1 cellular context compared by ENCODE assay signal in the genomic region with DNA sequence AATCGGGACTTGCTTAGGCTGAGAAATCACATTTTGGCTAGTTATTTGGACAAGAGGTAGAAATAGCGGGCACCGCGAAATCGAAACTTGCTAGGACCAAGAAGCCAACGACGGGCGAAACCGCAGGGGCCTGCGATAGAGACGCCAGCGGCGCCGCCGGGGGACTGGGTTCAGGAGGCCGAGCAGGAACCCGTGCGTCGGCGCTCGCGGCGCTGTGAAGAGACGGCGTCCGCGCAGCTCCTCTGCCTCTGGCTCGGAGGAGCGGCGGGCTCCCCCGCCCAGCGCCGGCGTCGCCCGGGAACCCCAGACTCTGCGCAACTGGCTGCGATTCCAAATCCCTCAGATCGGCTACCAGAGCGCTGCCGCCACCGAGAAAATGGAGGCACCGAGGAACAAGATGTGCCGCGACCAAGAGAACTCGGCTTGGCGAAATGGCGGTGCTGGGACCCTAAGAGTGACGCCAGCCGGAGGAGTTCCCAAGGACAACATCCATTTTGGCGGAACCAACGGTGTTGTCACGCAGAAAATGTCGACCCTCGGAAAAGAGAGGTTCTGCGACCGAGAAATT.
TF ChIP-seq lines count a peak whose summit lies in the region.

No MANE protein-coding gene starts in this region.

TF ChIP-seq in HepG2, 621 proteins besides CTCF, POLR2A, EP300 and RAD21 (continued from another document and continues in another):
- TF ChIP-seq, protein P1, sequence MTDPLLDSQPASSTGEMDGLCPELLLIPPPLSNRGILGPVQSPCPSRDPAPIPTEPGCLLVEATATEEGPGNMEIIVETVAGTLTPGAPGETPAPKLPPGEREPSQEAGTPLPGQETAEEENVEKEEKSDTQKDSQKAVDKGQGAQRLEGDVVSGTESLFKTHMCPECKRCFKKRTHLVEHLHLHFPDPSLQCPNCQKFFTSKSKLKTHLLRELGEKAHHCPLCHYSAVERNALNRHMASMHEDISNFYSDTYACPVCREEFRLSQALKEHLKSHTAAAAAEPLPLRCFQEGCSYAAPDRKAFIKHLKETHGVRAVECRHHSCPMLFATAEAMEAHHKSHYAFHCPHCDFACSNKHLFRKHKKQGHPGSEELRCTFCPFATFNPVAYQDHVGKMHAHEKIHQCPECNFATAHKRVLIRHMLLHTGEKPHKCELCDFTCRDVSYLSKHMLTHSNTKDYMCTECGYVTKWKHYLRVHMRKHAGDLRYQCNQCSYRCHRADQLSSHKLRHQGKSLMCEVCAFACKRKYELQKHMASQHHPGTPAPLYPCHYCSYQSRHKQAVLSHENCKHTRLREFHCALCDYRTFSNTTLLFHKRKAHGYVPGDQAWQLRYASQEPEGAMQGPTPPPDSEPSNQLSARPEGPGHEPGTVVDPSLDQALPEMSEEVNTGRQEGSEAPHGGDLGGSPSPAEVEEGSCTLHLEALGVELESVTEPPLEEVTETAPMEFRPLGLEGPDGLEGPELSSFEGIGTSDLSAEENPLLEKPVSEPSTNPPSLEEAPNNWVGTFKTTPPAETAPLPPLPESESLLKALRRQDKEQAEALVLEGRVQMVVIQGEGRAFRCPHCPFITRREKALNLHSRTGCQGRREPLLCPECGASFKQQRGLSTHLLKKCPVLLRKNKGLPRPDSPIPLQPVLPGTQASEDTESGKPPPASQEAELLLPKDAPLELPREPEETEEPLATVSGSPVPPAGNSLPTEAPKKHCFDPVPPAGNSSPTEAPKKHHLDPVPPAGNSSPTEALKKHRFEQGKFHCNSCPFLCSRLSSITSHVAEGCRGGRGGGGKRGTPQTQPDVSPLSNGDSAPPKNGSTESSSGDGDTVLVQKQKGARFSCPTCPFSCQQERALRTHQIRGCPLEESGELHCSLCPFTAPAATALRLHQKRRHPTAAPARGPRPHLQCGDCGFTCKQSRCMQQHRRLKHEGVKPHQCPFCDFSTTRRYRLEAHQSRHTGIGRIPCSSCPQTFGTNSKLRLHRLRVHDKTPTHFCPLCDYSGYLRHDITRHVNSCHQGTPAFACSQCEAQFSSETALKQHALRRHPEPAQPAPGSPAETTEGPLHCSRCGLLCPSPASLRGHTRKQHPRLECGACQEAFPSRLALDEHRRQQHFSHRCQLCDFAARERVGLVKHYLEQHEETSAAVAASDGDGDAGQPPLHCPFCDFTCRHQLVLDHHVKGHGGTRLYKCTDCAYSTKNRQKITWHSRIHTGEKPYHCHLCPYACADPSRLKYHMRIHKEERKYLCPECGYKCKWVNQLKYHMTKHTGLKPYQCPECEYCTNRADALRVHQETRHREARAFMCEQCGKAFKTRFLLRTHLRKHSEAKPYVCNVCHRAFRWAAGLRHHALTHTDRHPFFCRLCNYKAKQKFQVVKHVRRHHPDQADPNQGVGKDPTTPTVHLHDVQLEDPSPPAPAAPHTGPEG (CRISPR knock-in tag; IDR thresholded peaks at IDR 0.05): 0 out of 2 replicates have a peak, but pooled peaks have one; percentile 49
- 0 out of 2 replicates have a peak, but pooled peaks have one; percentile 44 for TF ChIP-seq ZSCAN12 (CRISPR knock-in tag; IDR thresholded peaks at IDR 0.05)
- 0 out of 2 replicates have a peak, but pooled peaks have one; percentile 29 for TF ChIP-seq ZFP90 (CRISPR knock-in tag; IDR thresholded peaks at IDR 0.05; ENCODE audit: borderline replicate concordance)
- TF ChIP-seq HES4 (CRISPR knock-in tag; IDR thresholded peaks at IDR 0.05; ENCODE audit: borderline replicate concordance): peak; percentile 57; the same call in 1 of the 2 replicates
- TF ChIP-seq FOSL1 (CRISPR knock-in tag; IDR thresholded peaks at IDR 0.05; ENCODE audit: borderline replicate concordance): 0 out of 2 replicates have a peak, but pooled peaks have one; percentile 47
- TF ChIP-seq, protein P2, sequence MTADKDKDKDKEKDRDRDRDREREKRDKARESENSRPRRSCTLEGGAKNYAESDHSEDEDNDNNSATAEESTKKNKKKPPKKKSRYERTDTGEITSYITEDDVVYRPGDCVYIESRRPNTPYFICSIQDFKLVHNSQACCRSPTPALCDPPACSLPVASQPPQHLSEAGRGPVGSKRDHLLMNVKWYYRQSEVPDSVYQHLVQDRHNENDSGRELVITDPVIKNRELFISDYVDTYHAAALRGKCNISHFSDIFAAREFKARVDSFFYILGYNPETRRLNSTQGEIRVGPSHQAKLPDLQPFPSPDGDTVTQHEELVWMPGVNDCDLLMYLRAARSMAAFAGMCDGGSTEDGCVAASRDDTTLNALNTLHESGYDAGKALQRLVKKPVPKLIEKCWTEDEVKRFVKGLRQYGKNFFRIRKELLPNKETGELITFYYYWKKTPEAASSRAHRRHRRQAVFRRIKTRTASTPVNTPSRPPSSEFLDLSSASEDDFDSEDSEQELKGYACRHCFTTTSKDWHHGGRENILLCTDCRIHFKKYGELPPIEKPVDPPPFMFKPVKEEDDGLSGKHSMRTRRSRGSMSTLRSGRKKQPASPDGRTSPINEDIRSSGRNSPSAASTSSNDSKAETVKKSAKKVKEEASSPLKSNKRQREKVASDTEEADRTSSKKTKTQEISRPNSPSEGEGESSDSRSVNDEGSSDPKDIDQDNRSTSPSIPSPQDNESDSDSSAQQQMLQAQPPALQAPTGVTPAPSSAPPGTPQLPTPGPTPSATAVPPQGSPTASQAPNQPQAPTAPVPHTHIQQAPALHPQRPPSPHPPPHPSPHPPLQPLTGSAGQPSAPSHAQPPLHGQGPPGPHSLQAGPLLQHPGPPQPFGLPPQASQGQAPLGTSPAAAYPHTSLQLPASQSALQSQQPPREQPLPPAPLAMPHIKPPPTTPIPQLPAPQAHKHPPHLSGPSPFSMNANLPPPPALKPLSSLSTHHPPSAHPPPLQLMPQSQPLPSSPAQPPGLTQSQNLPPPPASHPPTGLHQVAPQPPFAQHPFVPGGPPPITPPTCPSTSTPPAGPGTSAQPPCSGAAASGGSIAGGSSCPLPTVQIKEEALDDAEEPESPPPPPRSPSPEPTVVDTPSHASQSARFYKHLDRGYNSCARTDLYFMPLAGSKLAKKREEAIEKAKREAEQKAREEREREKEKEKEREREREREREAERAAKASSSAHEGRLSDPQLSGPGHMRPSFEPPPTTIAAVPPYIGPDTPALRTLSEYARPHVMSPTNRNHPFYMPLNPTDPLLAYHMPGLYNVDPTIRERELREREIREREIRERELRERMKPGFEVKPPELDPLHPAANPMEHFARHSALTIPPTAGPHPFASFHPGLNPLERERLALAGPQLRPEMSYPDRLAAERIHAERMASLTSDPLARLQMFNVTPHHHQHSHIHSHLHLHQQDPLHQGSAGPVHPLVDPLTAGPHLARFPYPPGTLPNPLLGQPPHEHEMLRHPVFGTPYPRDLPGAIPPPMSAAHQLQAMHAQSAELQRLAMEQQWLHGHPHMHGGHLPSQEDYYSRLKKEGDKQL (CRISPR knock-in tag; IDR thresholded peaks at IDR 0.05; ENCODE audit: low read depth): 0 out of 2 replicates have a peak, but pooled peaks have one; percentile 11
- TF ChIP-seq TAF1 (CRISPR knock-in tag; IDR thresholded peaks at IDR 0.05): peak; percentile 81; the same call in 1 of the 2 replicates
- TF ChIP-seq RBM39 (IDR thresholded peaks at IDR 0.05; ENCODE audit: low read depth, low read length, poor library complexity, severe bottlenecking): peak; percentile 78
- TF ChIP-seq, protein P3, sequence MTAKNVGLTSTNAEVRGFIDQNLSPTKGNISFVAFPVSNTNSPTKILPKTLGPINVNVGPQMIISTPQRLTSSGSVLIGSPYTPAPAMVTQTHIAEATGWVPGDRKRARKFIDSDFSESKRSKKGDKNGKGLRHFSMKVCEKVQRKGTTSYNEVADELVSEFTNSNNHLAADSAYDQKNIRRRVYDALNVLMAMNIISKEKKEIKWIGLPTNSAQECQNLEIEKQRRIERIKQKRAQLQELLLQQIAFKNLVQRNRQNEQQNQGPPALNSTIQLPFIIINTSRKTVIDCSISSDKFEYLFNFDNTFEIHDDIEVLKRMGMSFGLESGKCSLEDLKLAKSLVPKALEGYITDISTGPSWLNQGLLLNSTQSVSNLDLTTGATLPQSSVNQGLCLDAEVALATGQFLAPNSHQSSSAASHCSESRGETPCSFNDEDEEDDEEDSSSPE (CRISPR knock-in tag; IDR thresholded peaks at IDR 0.05): no peak
- TF ChIP-seq MXI1 (IDR thresholded peaks at IDR 0.05; ENCODE audit: borderline replicate concordance, low read depth, low read length): peak; percentile 28; the same call in 1 of the 3 replicates
- no peak for TF ChIP-seq ZNF253 (CRISPR knock-in tag; IDR thresholded peaks at IDR 0.05; ENCODE audit: borderline replicate concordance)
- TF ChIP-seq NFIC (IDR thresholded peaks at IDR 0.05; ENCODE audit: low read length): peak; percentile 31; the same call in 1 of the 2 replicates
- peak; percentile 95 for TF ChIP-seq RBFOX2 (IDR thresholded peaks at IDR 0.05; ENCODE audit: low read depth, low read length)
- TF ChIP-seq ZNF562 (CRISPR knock-in tag; IDR thresholded peaks at IDR 0.05; ENCODE audit: borderline replicate concordance): no peak
- peak; percentile 48; the same call in 1 of the 2 replicates for TF ChIP-seq ZNF124 (CRISPR knock-in tag; IDR thresholded peaks at IDR 0.05)
- TF ChIP-seq ZNF34 (CRISPR knock-in tag; IDR thresholded peaks at IDR 0.05; ENCODE audit: borderline replicate concordance): no peak
- TF ChIP-seq, protein P4, sequence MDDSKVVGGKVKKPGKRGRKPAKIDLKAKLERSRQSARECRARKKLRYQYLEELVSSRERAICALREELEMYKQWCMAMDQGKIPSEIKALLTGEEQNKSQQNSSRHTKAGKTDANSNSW (CRISPR knock-in tag; IDR thresholded peaks at IDR 0.05; ENCODE audit: borderline replicate concordance): 0 out of 2 replicates have a peak, but pooled peaks have one; percentile 56
- 0 out of 2 replicates have a peak, but pooled peaks have one; percentile 35 for TF ChIP-seq ZNF274 (CRISPR knock-in tag; IDR thresholded peaks at IDR 0.05)
- TF ChIP-seq, protein P5, sequence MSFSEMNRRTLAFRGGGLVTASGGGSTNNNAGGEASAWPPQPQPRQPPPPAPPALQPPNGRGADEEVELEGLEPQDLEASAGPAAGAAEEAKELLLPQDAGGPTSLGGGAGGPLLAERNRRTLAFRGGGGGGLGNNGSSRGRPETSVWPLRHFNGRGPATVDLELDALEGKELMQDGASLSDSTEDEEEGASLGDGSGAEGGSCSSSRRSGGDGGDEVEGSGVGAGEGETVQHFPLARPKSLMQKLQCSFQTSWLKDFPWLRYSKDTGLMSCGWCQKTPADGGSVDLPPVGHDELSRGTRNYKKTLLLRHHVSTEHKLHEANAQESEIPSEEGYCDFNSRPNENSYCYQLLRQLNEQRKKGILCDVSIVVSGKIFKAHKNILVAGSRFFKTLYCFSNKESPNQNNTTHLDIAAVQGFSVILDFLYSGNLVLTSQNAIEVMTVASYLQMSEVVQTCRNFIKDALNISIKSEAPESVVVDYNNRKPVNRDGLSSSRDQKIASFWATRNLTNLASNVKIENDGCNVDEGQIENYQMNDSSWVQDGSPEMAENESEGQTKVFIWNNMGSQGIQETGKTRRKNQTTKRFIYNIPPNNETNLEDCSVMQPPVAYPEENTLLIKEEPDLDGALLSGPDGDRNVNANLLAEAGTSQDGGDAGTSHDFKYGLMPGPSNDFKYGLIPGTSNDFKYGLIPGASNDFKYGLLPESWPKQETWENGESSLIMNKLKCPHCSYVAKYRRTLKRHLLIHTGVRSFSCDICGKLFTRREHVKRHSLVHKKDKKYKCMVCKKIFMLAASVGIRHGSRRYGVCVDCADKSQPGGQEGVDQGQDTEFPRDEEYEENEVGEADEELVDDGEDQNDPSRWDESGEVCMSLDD (CRISPR knock-in tag; IDR thresholded peaks at IDR 0.05; ENCODE audit: borderline replicate concordance): no peak
- peak; percentile 74; the same call in 1 of the 2 replicates for TF ChIP-seq YEATS4 (CRISPR knock-in tag; IDR thresholded peaks at IDR 0.05; ENCODE audit: borderline replicate concordance)
- TF ChIP-seq CCDC6 (CRISPR knock-in tag; IDR thresholded peaks at IDR 0.05): no peak
- TF ChIP-seq, protein P6, sequence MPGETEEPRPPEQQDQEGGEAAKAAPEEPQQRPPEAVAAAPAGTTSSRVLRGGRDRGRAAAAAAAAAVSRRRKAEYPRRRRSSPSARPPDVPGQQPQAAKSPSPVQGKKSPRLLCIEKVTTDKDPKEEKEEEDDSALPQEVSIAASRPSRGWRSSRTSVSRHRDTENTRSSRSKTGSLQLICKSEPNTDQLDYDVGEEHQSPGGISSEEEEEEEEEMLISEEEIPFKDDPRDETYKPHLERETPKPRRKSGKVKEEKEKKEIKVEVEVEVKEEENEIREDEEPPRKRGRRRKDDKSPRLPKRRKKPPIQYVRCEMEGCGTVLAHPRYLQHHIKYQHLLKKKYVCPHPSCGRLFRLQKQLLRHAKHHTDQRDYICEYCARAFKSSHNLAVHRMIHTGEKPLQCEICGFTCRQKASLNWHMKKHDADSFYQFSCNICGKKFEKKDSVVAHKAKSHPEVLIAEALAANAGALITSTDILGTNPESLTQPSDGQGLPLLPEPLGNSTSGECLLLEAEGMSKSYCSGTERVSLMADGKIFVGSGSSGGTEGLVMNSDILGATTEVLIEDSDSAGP (CRISPR knock-in tag; IDR thresholded peaks at IDR 0.05; ENCODE audit: borderline replicate concordance): 0 out of 2 replicates have a peak, but pooled peaks have one; percentile 50
- TF ChIP-seq, protein P7, sequence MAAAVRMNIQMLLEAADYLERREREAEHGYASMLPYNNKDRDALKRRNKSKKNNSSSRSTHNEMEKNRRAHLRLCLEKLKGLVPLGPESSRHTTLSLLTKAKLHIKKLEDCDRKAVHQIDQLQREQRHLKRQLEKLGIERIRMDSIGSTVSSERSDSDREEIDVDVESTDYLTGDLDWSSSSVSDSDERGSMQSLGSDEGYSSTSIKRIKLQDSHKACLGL (CRISPR knock-in tag; IDR thresholded peaks at IDR 0.05): peak; percentile 55
- TF ChIP-seq, protein P8, sequence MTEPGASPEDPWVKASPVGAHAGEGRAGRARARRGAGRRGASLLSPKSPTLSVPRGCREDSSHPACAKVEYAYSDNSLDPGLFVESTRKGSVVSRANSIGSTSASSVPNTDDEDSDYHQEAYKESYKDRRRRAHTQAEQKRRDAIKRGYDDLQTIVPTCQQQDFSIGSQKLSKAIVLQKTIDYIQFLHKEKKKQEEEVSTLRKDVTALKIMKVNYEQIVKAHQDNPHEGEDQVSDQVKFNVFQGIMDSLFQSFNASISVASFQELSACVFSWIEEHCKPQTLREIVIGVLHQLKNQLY (CRISPR knock-in tag; IDR thresholded peaks at IDR 0.05): no peak
- no peak for TF ChIP-seq ZNF207 (IDR thresholded peaks at IDR 0.05; ENCODE audit: borderline replicate concordance)
- TF ChIP-seq, protein P9, sequence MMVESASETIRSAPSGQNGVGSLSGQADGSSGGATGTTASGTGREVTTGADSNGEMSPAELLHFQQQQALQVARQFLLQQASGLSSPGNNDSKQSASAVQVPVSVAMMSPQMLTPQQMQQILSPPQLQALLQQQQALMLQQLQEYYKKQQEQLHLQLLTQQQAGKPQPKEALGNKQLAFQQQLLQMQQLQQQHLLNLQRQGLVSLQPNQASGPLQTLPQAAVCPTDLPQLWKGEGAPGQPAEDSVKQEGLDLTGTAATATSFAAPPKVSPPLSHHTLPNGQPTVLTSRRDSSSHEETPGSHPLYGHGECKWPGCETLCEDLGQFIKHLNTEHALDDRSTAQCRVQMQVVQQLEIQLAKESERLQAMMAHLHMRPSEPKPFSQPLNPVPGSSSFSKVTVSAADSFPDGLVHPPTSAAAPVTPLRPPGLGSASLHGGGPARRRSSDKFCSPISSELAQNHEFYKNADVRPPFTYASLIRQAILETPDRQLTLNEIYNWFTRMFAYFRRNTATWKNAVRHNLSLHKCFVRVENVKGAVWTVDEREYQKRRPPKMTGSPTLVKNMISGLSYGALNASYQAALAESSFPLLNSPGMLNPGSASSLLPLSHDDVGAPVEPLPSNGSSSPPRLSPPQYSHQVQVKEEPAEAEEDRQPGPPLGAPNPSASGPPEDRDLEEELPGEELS (CRISPR knock-in tag; IDR thresholded peaks at IDR 0.05): 0 out of 2 replicates have a peak, but pooled peaks have one; percentile 45
- TF ChIP-seq HNRNPH1 (optimal IDR thresholded peaks at IDR 0.05; ENCODE audit: low read depth, low read length): no peak
- TF ChIP-seq AGO2 (optimal IDR thresholded peaks at IDR 0.05; ENCODE audit: low read depth, low read length): peak; percentile 88
